Comparison of ENCODE assay signal across 8 cellular contexts in genomic region chr3:190701096-190701532, GRCh38.
DNase-seq lines count a peak whose midpoint lies in the region; ATAC-seq, FAIRE-seq and TF ChIP-seq lines count a peak whose summit lies in the region.

No MANE protein-coding gene starts in this region.

- WGBS in lung, 2 donors: 19 to 34% methylated on average over 4 of the region's 4 CpGs

- TF ChIP-seq POLR2A in H54 (IDR thresholded peaks at IDR 0.05; ENCODE audit: low read depth, low read length): no peak

- peak; percentile 17 for ATAC-seq in lung (ENCODE audit: insufficient read depth, low FRiP score)
- ATAC-seq in HG03025 (IDR thresholded peaks at IDR 0.05; ENCODE audit: low FRiP score, unreplicated experiment): no peak
- ATAC-seq in GM21423 (IDR thresholded peaks at IDR 0.05; ENCODE audit: unreplicated experiment): no peak

- peak; percentile 99 for FAIRE-seq in H54 (lab: Jason Lieb, UNC)

- no peaks in the 10 kb centered on the region for H3K27me3 ChIP-seq in lung (ENCODE audit: control insufficient read depth, insufficient read depth)

- TF ChIP-seq CTCF in cardiac fibroblast (IDR thresholded peaks at IDR 0.05; ENCODE audit: low read depth, low read length): peak; percentile 73
- TF ChIP-seq CTCF in lung (IDR thresholded peaks at IDR 0.05; ENCODE audit: control extremely low read depth, extremely low read depth): peak; percentile 18

- no peaks in the 10 kb centered on the region for H3K36me3 ChIP-seq in lung (ENCODE audit: control insufficient read depth in 2 of 2, insufficient read depth in 2 of 2, low read length in 2 of 2)

- no peak overlapping the region for H3K27ac ChIP-seq in lung (ENCODE audit: low read depth in 1 of 2, low read length in 1 of 2)

- H3K4me1 ChIP-seq in lung (ENCODE audit: control insufficient read depth in 2 of 2, insufficient read depth in 2 of 2, low read length in 2 of 2): no peaks in the 10 kb centered on the region

- no peaks in the 10 kb centered on the region for H3K9me3 ChIP-seq in lung (ENCODE audit: control insufficient read depth in 2 of 2, insufficient read depth in 1 of 2, low read length in 1 of 2)

- H3K4me3 ChIP-seq in cardiac fibroblast (replicated peaks in 1 of 2; ENCODE audit: low read depth in 2 of 2, low read length in 2 of 2) (no peak overlapping the region), lung (no peak overlapping the region)

- peak; percentile 50 for DNase-seq in D341Med (ENCODE audit: low spot score)
- DNase-seq in H54 (ENCODE audit: insufficient read length, low spot score): no peak
- peak; percentile 49 for DNase-seq in NCI-H774 (lab: John Stamatoyannopoulos, UW)
- peak; percentile 70 to 85 for DNase-seq in cardiac fibroblast (ENCODE audit: low read depth in 2 of 2)
- peak; percentile 54 for DNase-seq in lung (ENCODE audit: low spot score)
- no peak for DNase-seq in activated CD4-positive, alpha-beta T cell treated with anti-CD3 and anti-CD28 coated beads, Interleukin-2, amount 50 U/mL, for 4 hours

Comparison
In these comparisons a context has a peak if more than half of its experiments do, and no peak if none do; other contexts are left out.
1. DNase-seq: peak in D341Med (single experiment), NCI-H774 (single experiment), cardiac fibroblast (2 of 2) and lung (single experiment); none in H54 (single experiment) and activated CD4-positive, alpha-beta T cell treated with anti-CD3 and anti-CD28 coated beads, Interleukin-2, amount 50 U/mL, for 4 hours (0 of 2).